ENCODE assay signal across 8 cellular contexts in genomic region chr3:143831208-143831607, GRCh38. TPM values are rescaled to one million over a fixed set of nuclear protein-coding genes. Genes with fewer than 3 reads are reported as not detected.
DNase-seq lines count a peak whose midpoint lies in the region; ATAC-seq, FAIRE-seq and TF ChIP-seq lines count a peak whose summit lies in the region.

No MANE protein-coding gene starts in this region.

- H3K4me3 Mint-ChIP-seq in activated B cell treated with CpG ODN at 0.5 μM for 24 hours (no peak overlapping the region), Calu3 (ENCODE audit: low read depth, unreplicated experiment) (no peak overlapping the region)
- H3K4me3 Mint-ChIP-seq in naive thymus-derived CD4-positive, alpha-beta T cell: peak overlapping the region in 1 of 10 donors; percentile 37

- peak; percentile 86 for FAIRE-seq in GM18507 (lab: Jason Lieb, UNC)

- H3K36me3 Mint-ChIP-seq in activated B cell treated with CpG ODN at 0.5 μM for 24 hours (ENCODE audit: low read depth) (peaks cover 4% of the 10 kb centered on the region), Calu3 (ENCODE audit: insufficient read depth, unreplicated experiment) (no peaks in the 10 kb centered on the region)
- H3K36me3 Mint-ChIP-seq in naive thymus-derived CD4-positive, alpha-beta T cell: peaks cover 7 to 36% (median 21%) of the 10 kb centered on the region in 5 donors

- no peak for DNase-seq in GM18507 (ENCODE audit: extremely low spot score, insufficient read length, low read depth)
- DNase-seq in activated B cell treated with CpG ODN at 0.5 μM for 24 hours: no peak
- DNase-seq in naive thymus-derived CD4-positive, alpha-beta T cell: no peak
- DNase-seq in NCI-H1092 (lab: John Stamatoyannopoulos, UW): no peak
- no peak for DNase-seq in Calu3
- DNase-seq in G401 (ENCODE audit: low spot score): no peak
- DNase-seq in DMS 273 (lab: John Stamatoyannopoulos, UW; ENCODE audit: unreplicated experiment): no peak

- BruUV-seq in Calu3 (replicated peaks; lab: Mats Ljungman, UMichigan): no TSS peak

- H3K4me1 Mint-ChIP-seq in activated B cell treated with CpG ODN at 0.5 μM for 24 hours (peaks cover 29% of the 10 kb centered on the region), Calu3 (ENCODE audit: low read depth, unreplicated experiment) (peaks cover 6% of the 10 kb centered on the region)
- H3K4me1 Mint-ChIP-seq in naive thymus-derived CD4-positive, alpha-beta T cell: peaks cover 7 to 31% (median 12%) of the 10 kb centered on the region in 7 donors

- H3K27me3 ChIP-seq in naive thymus-derived CD4-positive, alpha-beta T cell (ENCODE audit: control insufficient read depth in 2 of 2, insufficient read depth in 2 of 2, low read length in 2 of 2): no peaks in the 10 kb centered on the region

- no peak for TF ChIP-seq CTCF in activated B cell treated with CpG ODN at 0.5 μM for 24 hours (IDR thresholded peaks at IDR 0.05)
- TF ChIP-seq CTCF in Calu3 (IDR thresholded peaks at IDR 0.05; ENCODE audit: unreplicated experiment): no peak

- H3K4me3 ChIP-seq in naive thymus-derived CD4-positive, alpha-beta T cell (ENCODE audit: low read length): no peak overlapping the region

- no peaks in the 10 kb centered on the region for H3K36me3 ChIP-seq in naive thymus-derived CD4-positive, alpha-beta T cell (ENCODE audit: control insufficient read depth in 2 of 3, insufficient read depth in 3 of 3, low read length in 3 of 3)

- POLR2A ChIA-PET in activated B cell treated with CpG ODN at 0.5 μM for 24 hours (lab: Charles Lee): no interaction called here
- POLR2A ChIA-PET in naive thymus-derived CD4-positive, alpha-beta T cell (lab: Charles Lee): no interaction called here

- in situ Hi-C loops in G401 (cut with HindIII; ENCODE audit: low sequenced_read_pairs): no loop called here

- CTCF ChIA-PET in activated B cell treated with CpG ODN at 0.5 μM for 24 hours (lab: Charles Lee) (no interaction called here), Calu3 (lab: Charles Lee) (interaction anchor here (0.6 kb wide), 1 partner anchor 36 kb away, joined by 3 read pairs; no protein-coding TSS in a partner anchor)
- CTCF ChIA-PET in naive thymus-derived CD4-positive, alpha-beta T cell (lab: Charles Lee): no interaction called here

- no peaks in the 10 kb centered on the region for H3K27me3 Mint-ChIP-seq in activated B cell treated with CpG ODN at 0.5 μM for 24 hours
- H3K27me3 Mint-ChIP-seq in naive thymus-derived CD4-positive, alpha-beta T cell: no peaks in the 10 kb centered on the region
- H3K27me3 Mint-ChIP-seq in Calu3 (ENCODE audit: unreplicated experiment): no peaks in the 10 kb centered on the region

- no peaks in the 10 kb centered on the region for H3K9me3 ChIP-seq in naive thymus-derived CD4-positive, alpha-beta T cell (ENCODE audit: control insufficient read depth in 2 of 3, low read length in 3 of 3)

- ATAC-seq in HG02623 (IDR thresholded peaks at IDR 0.05; ENCODE audit: unreplicated experiment) (peak; percentile 27), activated B cell treated with CpG ODN at 0.5 μM for 24 hours (ENCODE audit: low read depth) (peak; percentile 34)
- peak; percentile 29 for ATAC-seq in naive thymus-derived CD4-positive, alpha-beta T cell

- no peak overlapping the region for H3K27ac ChIP-seq in naive thymus-derived CD4-positive, alpha-beta T cell (ENCODE audit: low read depth, low read length)

- H3K27ac Mint-ChIP-seq in activated B cell treated with CpG ODN at 0.5 μM for 24 hours: no peak overlapping the region
- H3K27ac Mint-ChIP-seq in naive thymus-derived CD4-positive, alpha-beta T cell: peak overlapping the region in 1 of 9 donors; percentile 37
- no peak overlapping the region for H3K27ac Mint-ChIP-seq in Calu3 (ENCODE audit: unreplicated experiment)

- intact Hi-C loops in activated B cell treated with CpG ODN at 0.5 μM for 24 hours (cut with micrococcal nuclease) (loop anchor here (5.0 kb wide), 1 partner anchor 44 kb away; no protein-coding TSS in a partner anchor), Calu3 (cut with micrococcal nuclease; ENCODE audit: unreplicated experiment) (loop anchor here (2.0 to 5.0 kb wide), 2 partner anchors 34 to 54 kb away; no protein-coding TSS in a partner anchor)
- intact Hi-C loops in naive thymus-derived CD4-positive, alpha-beta T cell (cut with micrococcal nuclease): no loop called here

- peaks cover 0 to 8% of the 10 kb centered on the region in 2 donors for H3K4me1 ChIP-seq in naive thymus-derived CD4-positive, alpha-beta T cell (ENCODE audit: control insufficient read depth in 2 of 2, insufficient read depth in 2 of 2, low read length in 2 of 2)

- peaks cover 2% of the 10 kb centered on the region for H3K9me3 Mint-ChIP-seq in activated B cell treated with CpG ODN at 0.5 μM for 24 hours
- H3K9me3 Mint-ChIP-seq in naive thymus-derived CD4-positive, alpha-beta T cell: peaks cover 0 to 6% (median 1%) of the 10 kb centered on the region in 11 donors
- no peaks in the 10 kb centered on the region for H3K9me3 Mint-ChIP-seq in Calu3 (ENCODE audit: low read depth, unreplicated experiment)

RNA-seq across cellular contexts. Expression of gene SLC9A9, which starts 17.1 kb away (rescaled TPM):
- 9.0 and 9.4 TPM in 2 replicates for total RNA-seq in activated B cell treated with CpG ODN at 0.5 μM for 24 hours
- total RNA-seq in naive thymus-derived CD4-positive, alpha-beta T cell: 10 to 100 TPM in 4 of 5 experiments, 1 to 10 TPM in 1; 9.3 to 21.9 (median 16.6) TPM
- 10 to 100 TPM; 15.3 to 23.1 TPM for polyA plus RNA-seq in naive thymus-derived CD4-positive, alpha-beta T cell
- 1.5 and 2.4 TPM in 2 replicates for total RNA-seq in Calu3 (2022)
- not detected in 2 replicates for total RNA-seq in G401 (2014; rRNA removed; shearing (Covaris generic))

Comparison
In these comparisons a context has a peak if more than half of its experiments do, and no peak if none do; other contexts are left out.
1. intact Hi-C loops: an anchor here in activated B cell treated with CpG ODN at 0.5 μM for 24 hours (5.0 kb wide) and Calu3 (2.0 to 5.0 kb wide); none called in naive thymus-derived CD4-positive, alpha-beta T cell.